Comparison of ENCODE assay signal across 15 cellular contexts in the genomic region with DNA sequence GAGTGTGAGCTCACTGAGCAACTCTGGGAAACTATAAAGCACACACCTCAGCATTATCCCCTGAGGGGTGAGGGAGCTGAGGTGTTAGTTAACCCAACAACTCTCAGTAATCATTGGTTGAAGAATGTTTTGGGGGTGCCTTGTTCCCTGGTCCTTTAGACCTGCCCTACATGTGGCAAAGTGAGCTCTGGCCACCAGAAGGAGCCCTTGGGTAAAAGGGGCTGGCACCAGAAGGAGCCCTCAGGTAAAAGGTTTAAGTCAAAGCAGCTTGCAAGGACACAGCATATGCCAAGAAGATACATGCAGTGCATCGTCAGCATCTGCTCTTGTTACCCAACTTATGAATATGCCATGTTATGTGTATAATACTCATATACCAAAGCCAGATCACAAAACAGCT.
DNase-seq lines count a peak whose midpoint lies in the region; ATAC-seq, FAIRE-seq and TF ChIP-seq lines count a peak whose summit lies in the region.
"Had no signal": no experiment of that assay in that cellular context is flagged by ENCODE, and none has a peak within 500 bp of the region (broad histone marks: within the 10 kb centered on the region; RNA-seq: fewer than 3 reads in every experiment).

No MANE protein-coding gene starts in this region.

- H3K4me1 ChIP-seq in A549 = no peaks in the 10 kb centered on the region
- H3K4me1 ChIP-seq in PC-3 (ENCODE audit: insufficient read depth, low read length) = peaks cover 9% of the 10 kb centered on the region; the same call in 1 of the 2 replicates
- no peaks in the 10 kb centered on the region for H3K4me1 ChIP-seq in osteoblast (ENCODE audit: insufficient read depth, low read length)
- H3K4me1 ChIP-seq: BLaER1 treated with 17β-estradiol and CSF1 and Interleukin-3, amounts not matched to agents 10 nM and 100 nM had no signal

- no TSS peak for BruUV-seq in PC-3 (replicated peaks; lab: Mats Ljungman, UMichigan)

- peak; percentile 54 to 59; a peak in 3 of 6 replicates for ATAC-seq in A549
- ATAC-seq in PC-3 = no peak
- ATAC-seq: esophagus mucosa had no signal

- no peak for FAIRE-seq in A549 (lab: Jason Lieb, UNC)

- no peak overlapping the region for H3K4me2 ChIP-seq in A549
- H3K4me2 ChIP-seq in PC-3 (ENCODE audit: low read length) = no peak overlapping the region
- H3K4me2 ChIP-seq in osteoblast (ENCODE audit: insufficient read depth, low read length) = no peak overlapping the region
- H3K4me2 ChIP-seq: BLaER1 treated with 17β-estradiol and CSF1 and Interleukin-3, amounts not matched to agents 10 nM and 100 nM had no signal

- POLR2A ChIA-PET in A549 (lab: Yijun Ruan, JAX) = no interaction called here
- POLR2A ChIA-PET in PC-3 (lab: Charles Lee; ENCODE audit: unreplicated experiment) = no interaction called here

- H3K36me3 ChIP-seq in PC-3 (ENCODE audit: low read depth, low read length) = no peaks in the 10 kb centered on the region
- H3K36me3 ChIP-seq in osteoblast (ENCODE audit: insufficient read depth, low read length) = no peaks in the 10 kb centered on the region
- H3K36me3 ChIP-seq: BLaER1 treated with 17β-estradiol and CSF1 and Interleukin-3, amounts not matched to agents 10 nM and 100 nM; neutrophil had no signal

- H3K9me3 ChIP-seq in A549 = no peaks in the 10 kb centered on the region
- no peaks in the 10 kb centered on the region for H3K9me3 ChIP-seq in PC-3 (ENCODE audit: low read length)
- H3K9me3 ChIP-seq in osteoblast (ENCODE audit: low read depth, low read length) = no peaks in the 10 kb centered on the region
- H3K9me3 ChIP-seq: neutrophil had no signal

- H3K4me3 ChIP-seq in A549 = no peak overlapping the region
- no peak overlapping the region for H3K4me3 ChIP-seq in PC-3 (ENCODE audit: low read length)
- no peak overlapping the region for H3K4me3 ChIP-seq in osteoblast (ENCODE audit: insufficient read depth, low read length)
- H3K4me3 ChIP-seq: BLaER1 treated with 17β-estradiol and CSF1 and Interleukin-3, amounts not matched to agents 10 nM and 100 nM had no signal

- H3K27ac ChIP-seq in A549 = no peak overlapping the region
- no peak overlapping the region for H3K27ac ChIP-seq in PC-3 (ENCODE audit: low read length)
- H3K27ac ChIP-seq in osteoblast (ENCODE audit: low read depth, low read length) = no peak overlapping the region
- H3K27ac ChIP-seq: BLaER1 treated with 17β-estradiol and CSF1 and Interleukin-3, amounts not matched to agents 10 nM and 100 nM; neutrophil had no signal

- 12% methylated on average over 1 of the region's 1 CpG for WGBS in A549 (ENCODE audit: missing lambda C conversion rate)

- H3F3A ChIP-seq in PC-3 (ENCODE audit: low read length, unreplicated experiment) = no peaks in the 10 kb centered on the region

- H3K27me3 ChIP-seq in PC-3 (ENCODE audit: low read length) = no peaks in the 10 kb centered on the region
- H3K27me3 ChIP-seq in osteoblast (ENCODE audit: insufficient read depth, low read length) = no peaks in the 10 kb centered on the region
- H3K27me3 ChIP-seq: BLaER1 treated with 17β-estradiol and CSF1 and Interleukin-3, amounts not matched to agents 10 nM and 100 nM; neutrophil had no signal

- no peak for TF ChIP-seq POLR2A in A549 (IDR thresholded peaks at IDR 0.05; ENCODE audit: low read length)

- no peak for TF ChIP-seq EP300 in A549 (IDR thresholded peaks at IDR 0.05)

- H3K79me2 ChIP-seq in PC-3 (ENCODE audit: low read length) (no peaks in the 10 kb centered on the region), osteoblast (ENCODE audit: insufficient read depth, low read length) (no peaks in the 10 kb centered on the region)

- no peaks in the 10 kb centered on the region for H3K9me2 ChIP-seq in PC-3 (replicated peaks; ENCODE audit: low read length)

- TF ChIP-seq CTCF in A549 (IDR thresholded peaks at IDR 0.05) = no peak
- TF ChIP-seq CTCF in GM12872 (IDR thresholded peaks at IDR 0.05; ENCODE audit: insufficient read depth, low read depth, low read length) = peak; percentile 36; the same call in 2 of the 3 replicates
- TF ChIP-seq CTCF in PC-3 (conservative IDR thresholded peaks at IDR 0.05; ENCODE audit: low read depth, low read length) = peak; percentile 85
- no peak for TF ChIP-seq CTCF in osteoblast (IDR thresholded peaks at IDR 0.05; ENCODE audit: extremely low read depth, low read depth, low read length)

- no peak overlapping the region for H2AFZ ChIP-seq in PC-3 (ENCODE audit: low read length)
- no peak overlapping the region for H2AFZ ChIP-seq in osteoblast (ENCODE audit: low read length)

- DNase-seq in A549 (ENCODE audit: low read depth in 1 of 2, low spot score in 1 of 2) = peak in 1 of 2 experiments; percentile 11
- DNase-seq in PC-3 = peak; percentile 66
- DNase-seq in iPS DF 19.7 (ENCODE audit: low read depth, low spot score) = peak; percentile 3
- no peak for DNase-seq in osteoblast (ENCODE audit: insufficient read length, low spot score, missing footprints)
- no peak for DNase-seq in DMS153 (lab: John Stamatoyannopoulos, UW)
- DNase-seq in NCI-H748 (lab: John Stamatoyannopoulos, UW; ENCODE audit: unreplicated experiment) = no peak
- no peak for DNase-seq in NCI-H187 (lab: John Stamatoyannopoulos, UW)
- DNase-seq: anterior cingulate cortex, immature natural killer cell, KG1, NCI-H748 treated with DMSO at 0.1 percent for 48 hours had no signal

- CTCF ChIA-PET in A549 (lab: Yijun Ruan, JAX) (interaction anchor here (1.2 to 1.8 kb wide), 4 partner anchors 10 to 1270 kb away, joined by 3 to 7 read pairs (median 4); no protein-coding TSS in a partner anchor), PC-3 (lab: Charles Lee) (interaction anchor here (0.5 to 0.6 kb wide), 2 partner anchors 86 to 268 kb away, joined by 3 read pairs; no protein-coding TSS in a partner anchor)

- H4K20me1 ChIP-seq in PC-3 (ENCODE audit: low read length) = no peaks in the 10 kb centered on the region
- H4K20me1 ChIP-seq in osteoblast (ENCODE audit: insufficient read depth, low read length) = no peaks in the 10 kb centered on the region
- H4K20me1 ChIP-seq: BLaER1 treated with 17β-estradiol and CSF1 and Interleukin-3, amounts not matched to agents 10 nM and 100 nM had no signal

- no peak for TF ChIP-seq RAD21 in A549 (conservative IDR thresholded peaks at IDR 0.05 in 1 of 2, IDR thresholded peaks at IDR 0.05 in 1 of 2)

- intact Hi-C loops in PC-3 (cut with micrococcal nuclease) = loop anchor here (1.0 kb wide), 1 partner anchor 439 kb away; no protein-coding TSS in a partner anchor

- no peak overlapping the region for H3K9ac ChIP-seq in PC-3 (ENCODE audit: low read length)
- H3K9ac ChIP-seq: BLaER1 treated with 17β-estradiol and CSF1 and Interleukin-3, amounts not matched to agents 10 nM and 100 nM had no signal

TF ChIP-seq in A549, 52 proteins besides CTCF, POLR2A, EP300 and RAD21 (continues in another document):
- TF ChIP-seq HOXA7 (CRISPR knock-in tag; IDR thresholded peaks at IDR 0.05) (no peak), KDM1A (IDR thresholded peaks at IDR 0.05; ENCODE audit: low read depth) (no peak), ZNF302 (CRISPR knock-in tag; IDR thresholded peaks at IDR 0.05) (no peak), ZSCAN20 (CRISPR knock-in tag; IDR thresholded peaks at IDR 0.05) (no peak), SREBF2 (IDR thresholded peaks at IDR 0.05) (no peak), RARB (CRISPR knock-in tag; IDR thresholded peaks at IDR 0.05) (no peak), ZFP36 (IDR thresholded peaks at IDR 0.05; ENCODE audit: borderline replicate concordance, partially characterized antibody) (no peak), ESRRA (IDR thresholded peaks at IDR 0.05; ENCODE audit: borderline replicate concordance, low read length) (no peak), CHD2 (IDR thresholded peaks at IDR 0.05; ENCODE audit: low read length, partially characterized antibody) (no peak), JUN (IDR thresholded peaks at IDR 0.05) (no peak), HOXB5 (CRISPR knock-in tag; IDR thresholded peaks at IDR 0.05) (no peak)
- TF ChIP-seq, protein P1, sequence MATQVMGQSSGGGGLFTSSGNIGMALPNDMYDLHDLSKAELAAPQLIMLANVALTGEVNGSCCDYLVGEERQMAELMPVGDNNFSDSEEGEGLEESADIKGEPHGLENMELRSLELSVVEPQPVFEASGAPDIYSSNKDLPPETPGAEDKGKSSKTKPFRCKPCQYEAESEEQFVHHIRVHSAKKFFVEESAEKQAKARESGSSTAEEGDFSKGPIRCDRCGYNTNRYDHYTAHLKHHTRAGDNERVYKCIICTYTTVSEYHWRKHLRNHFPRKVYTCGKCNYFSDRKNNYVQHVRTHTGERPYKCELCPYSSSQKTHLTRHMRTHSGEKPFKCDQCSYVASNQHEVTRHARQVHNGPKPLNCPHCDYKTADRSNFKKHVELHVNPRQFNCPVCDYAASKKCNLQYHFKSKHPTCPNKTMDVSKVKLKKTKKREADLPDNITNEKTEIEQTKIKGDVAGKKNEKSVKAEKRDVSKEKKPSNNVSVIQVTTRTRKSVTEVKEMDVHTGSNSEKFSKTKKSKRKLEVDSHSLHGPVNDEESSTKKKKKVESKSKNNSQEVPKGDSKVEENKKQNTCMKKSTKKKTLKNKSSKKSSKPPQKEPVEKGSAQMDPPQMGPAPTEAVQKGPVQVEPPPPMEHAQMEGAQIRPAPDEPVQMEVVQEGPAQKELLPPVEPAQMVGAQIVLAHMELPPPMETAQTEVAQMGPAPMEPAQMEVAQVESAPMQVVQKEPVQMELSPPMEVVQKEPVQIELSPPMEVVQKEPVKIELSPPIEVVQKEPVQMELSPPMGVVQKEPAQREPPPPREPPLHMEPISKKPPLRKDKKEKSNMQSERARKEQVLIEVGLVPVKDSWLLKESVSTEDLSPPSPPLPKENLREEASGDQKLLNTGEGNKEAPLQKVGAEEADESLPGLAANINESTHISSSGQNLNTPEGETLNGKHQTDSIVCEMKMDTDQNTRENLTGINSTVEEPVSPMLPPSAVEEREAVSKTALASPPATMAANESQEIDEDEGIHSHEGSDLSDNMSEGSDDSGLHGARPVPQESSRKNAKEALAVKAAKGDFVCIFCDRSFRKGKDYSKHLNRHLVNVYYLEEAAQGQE (IDR thresholded peaks at IDR 0.05) = no peak
- TF ChIP-seq, protein P2, sequence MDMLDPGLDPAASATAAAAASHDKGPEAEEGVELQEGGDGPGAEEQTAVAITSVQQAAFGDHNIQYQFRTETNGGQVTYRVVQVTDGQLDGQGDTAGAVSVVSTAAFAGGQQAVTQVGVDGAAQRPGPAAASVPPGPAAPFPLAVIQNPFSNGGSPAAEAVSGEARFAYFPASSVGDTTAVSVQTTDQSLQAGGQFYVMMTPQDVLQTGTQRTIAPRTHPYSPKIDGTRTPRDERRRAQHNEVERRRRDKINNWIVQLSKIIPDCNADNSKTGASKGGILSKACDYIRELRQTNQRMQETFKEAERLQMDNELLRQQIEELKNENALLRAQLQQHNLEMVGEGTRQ (IDR thresholded peaks at IDR 0.05) = no peak
- TF ChIP-seq, protein P3, sequence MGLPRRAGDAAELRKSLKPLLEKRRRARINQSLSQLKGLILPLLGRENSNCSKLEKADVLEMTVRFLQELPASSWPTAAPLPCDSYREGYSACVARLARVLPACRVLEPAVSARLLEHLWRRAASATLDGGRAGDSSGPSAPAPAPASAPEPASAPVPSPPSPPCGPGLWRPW (IDR thresholded peaks at IDR 0.05) = no peak

Comparison
In these comparisons a context has a peak if more than half of its experiments do, and no peak if none do; other contexts are left out.
1. DNase-seq: peak in PC-3 (single experiment) and iPS DF 19.7 (single experiment); none in osteoblast (single experiment), DMS153 (single experiment), NCI-H748 (single experiment) and NCI-H187 (0 of 2).
2. CTCF ChIP-seq: peak in GM12872 (single experiment) and PC-3 (single experiment); none in A549 (single experiment) and osteoblast (single experiment).